8 cellular contexts compared by ENCODE assay signal in the genomic region with DNA sequence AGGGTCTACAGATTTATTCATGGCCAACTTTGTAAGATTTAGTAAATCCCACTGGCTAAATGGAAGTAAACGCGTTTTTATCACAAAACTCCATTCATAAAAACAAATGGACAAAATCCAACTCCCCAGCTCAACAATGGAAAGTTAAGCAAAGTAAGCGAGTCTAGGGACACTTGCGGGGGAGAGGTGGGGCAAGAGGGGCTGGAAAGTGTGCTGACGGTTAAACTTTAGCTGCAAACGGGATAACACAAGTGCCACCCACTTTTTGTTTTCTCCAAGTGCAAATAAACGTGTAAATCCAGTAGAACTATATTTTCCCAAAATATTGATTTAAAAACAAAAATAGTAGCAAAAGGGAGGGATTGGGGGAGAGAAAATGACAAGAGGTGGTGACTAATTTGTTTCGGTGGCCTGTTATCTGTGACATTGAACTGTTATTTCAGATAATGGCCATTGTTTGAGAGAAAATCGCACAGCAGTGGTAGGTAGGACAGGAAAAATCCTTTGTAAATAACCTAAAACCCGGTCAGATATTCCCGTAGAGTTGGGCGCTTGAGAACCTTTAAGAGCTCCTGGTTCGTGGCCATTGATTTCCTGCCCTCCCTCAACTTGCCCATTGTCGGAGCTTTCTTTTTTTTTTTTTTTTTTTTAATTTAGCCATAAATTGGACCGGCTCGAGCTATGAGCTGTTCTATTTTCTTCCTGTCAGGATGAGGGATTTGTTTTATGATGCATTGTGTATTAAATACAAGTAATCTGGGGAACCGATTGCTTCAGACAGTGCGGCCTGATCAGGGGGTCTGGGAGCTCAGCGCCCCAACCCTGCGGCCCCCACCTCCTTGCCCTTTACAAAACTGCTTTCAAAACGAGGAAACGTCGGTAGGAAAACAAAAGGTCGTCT.
DNase-seq lines count a peak whose midpoint lies in the region; ATAC-seq, FAIRE-seq and TF ChIP-seq lines count a peak whose summit lies in the region.

No MANE protein-coding gene starts in this region.

- ATAC-seq in left colon (peak; percentile 2), GM21529 (IDR thresholded peaks at IDR 0.05; ENCODE audit: unreplicated experiment) (no peak)

- CTCF ChIA-PET in AG04449 (lab: Yijun Ruan, JAX), result interaction anchor here (0.7 to 5.9 kb wide), 39 partner anchors 10 to 612 kb away, joined by 3 to 43 read pairs (median 4); no protein-coding TSS in a partner anchor

- intact Hi-C loops in left colon (cut with DNase I, micrococcal nuclease), result loop anchor here in 1 of 2 donors (5.0 kb wide), 1 partner anchor 514 kb away; the partner anchor contains the start of gene MECOM

- no peaks in the 10 kb centered on the region for H3K36me3 ChIP-seq in H7 (replicated peaks; ENCODE audit: control insufficient read depth, insufficient read depth, low read length)

- no peak for TF ChIP-seq CTCF in AG04449 (IDR thresholded peaks at IDR 0.05; ENCODE audit: insufficient read depth, low read length, missing control alignments)

- POLR2A ChIA-PET in AG04449 (lab: Yijun Ruan, JAX), result no interaction called here

- no peak for TF ChIP-seq POLR2A in GM12892 (IDR thresholded peaks at IDR 0.05; ENCODE audit: low read depth, low read length)

- no peak for FAIRE-seq in GM12892 (lab: Jason Lieb, UNC)

- DNase-seq in AG04449 (ENCODE audit: low read depth, low spot score), result no peak
- no peak for DNase-seq in H7
- DNase-seq in amniotic epithelial cell (ENCODE audit: low read depth), result peak; percentile 27
- DNase-seq in left colon, result no peak
- DNase-seq in GM12892 (ENCODE audit: insufficient read length), result no peak
- no peak for DNase-seq in NCI-H1048 (lab: John Stamatoyannopoulos, UW)
- no peak for DNase-seq in NCI-H774 (lab: John Stamatoyannopoulos, UW)

- H3K4me3 ChIP-seq in AG04449 (ENCODE audit: low read depth, low read length) (peak overlapping the region; percentile 43), H7 (ENCODE audit: insufficient read depth, low read depth, low read length) (peak overlapping the region; percentile 48)

- peaks cover 28% of the 10 kb centered on the region; the same call in 1 of the 2 replicates for H3K27me3 ChIP-seq in H7 (ENCODE audit: control insufficient read depth, insufficient read depth, low read length)
